8 cellular contexts compared by ENCODE assay signal in genomic region chr17:74042744-74043486, GRCh38.
A peak's percentile ranks its signal among the peaks of the same experiment; 100 is the strongest.
DNase-seq lines count a peak whose midpoint lies in the region; ATAC-seq and TF ChIP-seq lines count a peak whose summit lies in the region.

No MANE protein-coding gene starts in this region.

- peaks cover 28 to 56% (median 44%) of the 10 kb centered on the region in 10 experiments for H3K4me1 ChIP-seq in BLaER1 treated with 17β-estradiol and CSF1 and Interleukin-3, amounts not matched to agents 10 nM and 100 nM
- H3K4me1 ChIP-seq in Karpas-422 (ENCODE audit: low read length) = peaks cover 17% of the 10 kb centered on the region

- H3K4me3 ChIP-seq in BLaER1 treated with 17β-estradiol and CSF1 and Interleukin-3, amounts not matched to agents 10 nM and 100 nM = no peak overlapping the region
- H3K4me3 ChIP-seq in cardiac fibroblast (replicated peaks in 1 of 2; ENCODE audit: low read depth in 2 of 2, low read length in 2 of 2) (no peak overlapping the region), Karpas-422 (ENCODE audit: low read length) (no peak overlapping the region)

- no peak for TF ChIP-seq CTCF in cardiac fibroblast (IDR thresholded peaks at IDR 0.05; ENCODE audit: low read depth, low read length)

- H3K27ac ChIP-seq in BLaER1 treated with 17β-estradiol and CSF1 and Interleukin-3, amounts not matched to agents 10 nM and 100 nM = peak overlapping the region in 1 of 11 experiments; percentile 48; a peak in 1 of 22 replicates
- H3K27ac ChIP-seq in Karpas-422 (ENCODE audit: low read length) = no peak overlapping the region

- H3K4me2 ChIP-seq in BLaER1 treated with 17β-estradiol and CSF1 and Interleukin-3, amounts not matched to agents 10 nM and 100 nM = peak overlapping the region; percentile 48 to 88 (median 69)
- H3K4me2 ChIP-seq in Karpas-422 (ENCODE audit: low read depth, low read length, poor library complexity, severe bottlenecking) = no peak overlapping the region

- intact Hi-C loops in posterior cingulate gyrus (cut with DNase I) = no loop called here

- TF ChIP-seq RAD21 in Ishikawa (IDR thresholded peaks at IDR 0.05; ENCODE audit: low read depth) = no peak

- DNase-seq in cardiac fibroblast (ENCODE audit: low read depth in 2 of 2) = peak; percentile 42 to 60
- peak; percentile 28 to 96 (median 70) for DNase-seq in posterior cingulate gyrus
- no peak for DNase-seq in NCI-H1436 treated with DMSO at 0.1 percent for 48 hours (lab: John Stamatoyannopoulos, UW)
- no peak for DNase-seq in RPMI8226
- DNase-seq in Karpas-422 = no peak

- H3K9me2 ChIP-seq in Karpas-422 (replicated peaks; ENCODE audit: insufficient read depth, low read length) = no peaks in the 10 kb centered on the region

- H3K36me3 ChIP-seq in BLaER1 treated with 17β-estradiol and CSF1 and Interleukin-3, amounts not matched to agents 10 nM and 100 nM = no peaks in the 10 kb centered on the region
- no peaks in the 10 kb centered on the region for H3K36me3 ChIP-seq in Karpas-422 (ENCODE audit: insufficient read depth, low read length)

- no peak for TF ChIP-seq EP300 in Ishikawa (IDR thresholded peaks at IDR 0.05; ENCODE audit: borderline replicate concordance)

- ATAC-seq in HG02970 (IDR thresholded peaks at IDR 0.05; ENCODE audit: low FRiP score, unreplicated experiment) = no peak

- H3K79me2 ChIP-seq in Karpas-422 (ENCODE audit: low read length) = no peaks in the 10 kb centered on the region

- H3K9ac ChIP-seq in BLaER1 treated with 17β-estradiol and CSF1 and Interleukin-3, amounts not matched to agents 10 nM and 100 nM = no peak overlapping the region
- H3K9ac ChIP-seq in Karpas-422 (ENCODE audit: low read length) = no peak overlapping the region

- H4K20me1 ChIP-seq in BLaER1 treated with 17β-estradiol and CSF1 and Interleukin-3, amounts not matched to agents 10 nM and 100 nM = no peaks in the 10 kb centered on the region
- no peaks in the 10 kb centered on the region for H4K20me1 ChIP-seq in Karpas-422 (ENCODE audit: insufficient read depth, low read depth, low read length)

- no peak overlapping the region for H2AFZ ChIP-seq in Karpas-422 (ENCODE audit: low read length)

- no peaks in the 10 kb centered on the region for H3K9me3 ChIP-seq in BLaER1 treated with 17β-estradiol and CSF1 and Interleukin-3, amounts not matched to agents 10 nM and 100 nM (replicated peaks in 1 of 11)
- H3K9me3 ChIP-seq in Karpas-422 (ENCODE audit: low read length) = no peaks in the 10 kb centered on the region

- no peaks in the 10 kb centered on the region for H3K27me3 ChIP-seq in BLaER1 treated with 17β-estradiol and CSF1 and Interleukin-3, amounts not matched to agents 10 nM and 100 nM
- H3K27me3 ChIP-seq in Karpas-422 (ENCODE audit: low read length) = no peaks in the 10 kb centered on the region

TF ChIP-seq in Ishikawa, 13 proteins besides CTCF, POLR2A, EP300 and RAD21:
- no peak for TF ChIP-seq TCF12 (IDR thresholded peaks at IDR 0.05; ENCODE audit: low read depth)
- TF ChIP-seq MAX (IDR thresholded peaks at IDR 0.05) = 0 out of 2 replicates have a peak, but pooled peaks have one; percentile 20
- peak; percentile 39 for TF ChIP-seq USF1 (IDR thresholded peaks at IDR 0.05)

Comparison
In these comparisons a context has a peak if more than half of its experiments do, and no peak if none do; other contexts are left out.
1. DNase-seq: peak in cardiac fibroblast (2 of 2) and posterior cingulate gyrus (10 of 10); none in NCI-H1436 treated with DMSO at 0.1 percent for 48 hours (single experiment), RPMI8226 (single experiment) and Karpas-422 (single experiment).